In genomic region chr20:32509639-32510066, GRCh38 we compare ENCODE assay signal across 8 cellular contexts.
A peak's percentile ranks its signal among the peaks of the same experiment; 100 is the strongest.
DNase-seq lines count a peak whose midpoint lies in the region; ATAC-seq and TF ChIP-seq lines count a peak whose summit lies in the region.

No MANE protein-coding gene starts in this region.

- no peaks in the 10 kb centered on the region for H3K9me3 ChIP-seq in PC-3 (ENCODE audit: low read length)

- no peaks in the 10 kb centered on the region for H3K36me3 ChIP-seq in PC-3 (ENCODE audit: low read depth, low read length)

- no peaks in the 10 kb centered on the region for H3F3A ChIP-seq in PC-3 (ENCODE audit: low read length, unreplicated experiment)

- H3K27ac Mint-ChIP-seq in activated naive CD4-positive, alpha-beta T cell treated with anti-CD3 and anti-CD28 coated beads, Interleukin-2, amount 50 U/mL, for 24 hours: peak overlapping the region; percentile 93
- H3K27ac Mint-ChIP-seq in osteocyte (ENCODE audit: unreplicated experiment): no peak overlapping the region

- H3K9me3 Mint-ChIP-seq in activated naive CD4-positive, alpha-beta T cell treated with anti-CD3 and anti-CD28 coated beads, Interleukin-2, amount 50 U/mL, for 24 hours: no peaks in the 10 kb centered on the region
- H3K9me3 Mint-ChIP-seq in osteocyte (ENCODE audit: unreplicated experiment): no peaks in the 10 kb centered on the region

- no peaks in the 10 kb centered on the region for H3K79me2 ChIP-seq in PC-3 (ENCODE audit: low read length)

- ATAC-seq in GM18498 (IDR thresholded peaks at IDR 0.05; ENCODE audit: unreplicated experiment): peak; percentile 47
- peak; percentile 95 for ATAC-seq in PC-3
- no peak for ATAC-seq in GM18909 (IDR thresholded peaks at IDR 0.05; ENCODE audit: poor library complexity, unreplicated experiment)
- ATAC-seq in HG02763 (IDR thresholded peaks at IDR 0.05; ENCODE audit: unreplicated experiment): no peak

- POLR2A ChIA-PET in PC-3 (lab: Charles Lee; ENCODE audit: unreplicated experiment): interaction anchor here (0.6 to 0.7 kb wide), 3 partner anchors 25 to 794 kb away, joined by 3 to 6 read pairs (median 5); no protein-coding TSS in a partner anchor

- intact Hi-C loops in PC-3 (cut with micrococcal nuclease): no loop called here

- no peaks in the 10 kb centered on the region for H3K27me3 ChIP-seq in PC-3 (ENCODE audit: low read length)

- H3K4me3 Mint-ChIP-seq in activated naive CD4-positive, alpha-beta T cell treated with anti-CD3 and anti-CD28 coated beads, Interleukin-2, amount 50 U/mL, for 24 hours: peak overlapping the region; percentile 82
- H3K4me3 Mint-ChIP-seq in osteocyte (ENCODE audit: unreplicated experiment): no peak overlapping the region

- H3K9me2 ChIP-seq in PC-3 (replicated peaks; ENCODE audit: low read length): no peaks in the 10 kb centered on the region

- H3K4me1 ChIP-seq in PC-3 (ENCODE audit: insufficient read depth, low read length): peaks cover 15% of the 10 kb centered on the region

- DNase-seq in PC-3: peak; percentile 85
- DNase-seq in osteocyte (ENCODE audit: extremely low spot score, unreplicated experiment): no peak
- DNase-seq in SW 1271 (lab: John Stamatoyannopoulos, UW): no peak
- DNase-seq in NCI-H2107 treated with DMSO at 0.1 percent for 48 hours (lab: John Stamatoyannopoulos, UW; ENCODE audit: unreplicated experiment): no peak

- no TSS peak for BruUV-seq in PC-3 (replicated peaks; lab: Mats Ljungman, UMichigan)

- no peak overlapping the region for H3K4me3 ChIP-seq in PC-3 (ENCODE audit: low read length)

- TF ChIP-seq CTCF in PC-3 (conservative IDR thresholded peaks at IDR 0.05; ENCODE audit: low read depth, low read length): peak; percentile 75
- TF ChIP-seq CTCF in osteocyte (IDR thresholded peaks at IDR 0.05): peak; percentile 9

- H3K9ac ChIP-seq in PC-3 (ENCODE audit: low read length): no peak overlapping the region

- CTCF ChIA-PET in PC-3 (lab: Charles Lee): interaction anchor here (0.6 to 0.8 kb wide), 10 partner anchors 9 to 222 kb away, joined by 3 to 17 read pairs (median 3); partner anchors contain the start of gene ASXL1

- H3K4me2 ChIP-seq in PC-3 (ENCODE audit: low read length): peak overlapping the region; percentile 48

- no peaks in the 10 kb centered on the region for H3K27me3 Mint-ChIP-seq in activated naive CD4-positive, alpha-beta T cell treated with anti-CD3 and anti-CD28 coated beads, Interleukin-2, amount 50 U/mL, for 24 hours
- no peaks in the 10 kb centered on the region for H3K27me3 Mint-ChIP-seq in osteocyte (ENCODE audit: unreplicated experiment)

- H3K27ac ChIP-seq in PC-3 (ENCODE audit: low read length): peak overlapping the region; percentile 20

- H2AFZ ChIP-seq in PC-3 (ENCODE audit: low read length): 0 out of 2 replicates have a peak overlapping the region, but pooled peaks have one; percentile 3

- H3K36me3 Mint-ChIP-seq in activated naive CD4-positive, alpha-beta T cell treated with anti-CD3 and anti-CD28 coated beads, Interleukin-2, amount 50 U/mL, for 24 hours: peaks cover 6% of the 10 kb centered on the region
- peaks cover 5% of the 10 kb centered on the region for H3K36me3 Mint-ChIP-seq in osteocyte (ENCODE audit: unreplicated experiment)

- H3K4me1 Mint-ChIP-seq in activated naive CD4-positive, alpha-beta T cell treated with anti-CD3 and anti-CD28 coated beads, Interleukin-2, amount 50 U/mL, for 24 hours: peaks cover 90% of the 10 kb centered on the region
- no peaks in the 10 kb centered on the region for H3K4me1 Mint-ChIP-seq in osteocyte (ENCODE audit: unreplicated experiment)

- no peaks in the 10 kb centered on the region for H4K20me1 ChIP-seq in PC-3 (ENCODE audit: low read length)

Comparison
In these comparisons a context has a peak if more than half of its experiments do, and no peak if none do; other contexts are left out.
1. ATAC-seq: peak in GM18498 (single experiment) and PC-3 (single experiment); none in GM18909 (single experiment) and HG02763 (single experiment).